Comparison of ENCODE assay signal across 8 cellular contexts in genomic region chr5:91219141-91219802, GRCh38.
DNase-seq lines count a peak whose midpoint lies in the region; ATAC-seq and TF ChIP-seq lines count a peak whose summit lies in the region.

No MANE protein-coding gene starts in this region.

- TF ChIP-seq CTCF in C4-2B (conservative IDR thresholded peaks at IDR 0.05) = no peak

- H3K4ac ChIP-seq in neuronal stem cell (ENCODE audit: low read length) = no peak overlapping the region

- H4K8ac ChIP-seq in neuronal stem cell (ENCODE audit: low read depth, low read length) = no peak overlapping the region

- no peak overlapping the region for H4K91ac ChIP-seq in neuronal stem cell (ENCODE audit: low read depth, low read length, poor library complexity)

- H3K27ac ChIP-seq in C4-2B = peak overlapping the region; percentile 61; the same call in 1 of the 2 replicates
- H3K27ac ChIP-seq in epithelial cell of prostate = peak overlapping the region; percentile 55
- H3K27ac ChIP-seq in neuronal stem cell (replicated peaks; ENCODE audit: low read length) = no peak overlapping the region

- H2BK120ac ChIP-seq in neuronal stem cell (ENCODE audit: low read depth, low read length) = no peak overlapping the region

- no peak for ATAC-seq in GM18519 (IDR thresholded peaks at IDR 0.05; ENCODE audit: low FRiP score, unreplicated experiment)
- no peak for ATAC-seq in HG03442 (IDR thresholded peaks at IDR 0.05; ENCODE audit: unreplicated experiment)
- no peak for ATAC-seq in GM18870 (IDR thresholded peaks at IDR 0.05; ENCODE audit: unreplicated experiment)

- H3K9me3 ChIP-seq in neuronal stem cell (replicated peaks in 1 of 2; ENCODE audit: control insufficient read depth in 2 of 2, insufficient read depth in 1 of 2, low read depth in 1 of 2, low read length in 2 of 2) = no peaks in the 10 kb centered on the region

- no peaks in the 10 kb centered on the region for H3K79me1 ChIP-seq in neuronal stem cell (ENCODE audit: low read depth, low read length)

- H2AK5ac ChIP-seq in neuronal stem cell (ENCODE audit: low read depth, low read length) = no peak overlapping the region

- H3K23ac ChIP-seq in neuronal stem cell (ENCODE audit: low read depth, low read length, poor library complexity) = no peak overlapping the region

- DNase-seq in NCI-H2029 treated with DMSO at 0.1 percent for 48 hours (lab: John Stamatoyannopoulos, UW) (peak; percentile 22), epithelial cell of prostate (ENCODE audit: low read depth, low spot score) (peak; percentile 91), neuronal stem cell (ENCODE audit: low spot score) (no peak), retina (no peak)

- H2AFZ ChIP-seq in neuronal stem cell (ENCODE audit: low read length) = peak overlapping the region; percentile 78

- H3K18ac ChIP-seq in neuronal stem cell (ENCODE audit: low read length) = no peak overlapping the region

- H3K36me3 ChIP-seq in neuronal stem cell (replicated peaks in 1 of 2; ENCODE audit: control insufficient read depth in 2 of 2, insufficient read depth in 2 of 2, low read length in 2 of 2) = no peaks in the 10 kb centered on the region

- H2BK5ac ChIP-seq in neuronal stem cell (ENCODE audit: low read length) = no peak overlapping the region

- no peak overlapping the region for H2BK12ac ChIP-seq in neuronal stem cell (ENCODE audit: low read length)

- no peak overlapping the region for H3K4me3 ChIP-seq in neuronal stem cell (ENCODE audit: low read length in 2 of 2)

- H3K14ac ChIP-seq in neuronal stem cell (ENCODE audit: low read length) = no peak overlapping the region

- no peak overlapping the region for H3K4me2 ChIP-seq in neuronal stem cell (ENCODE audit: insufficient read depth, low read length, poor library complexity, severe bottlenecking)

- H3K9ac ChIP-seq in neuronal stem cell (ENCODE audit: low read depth, low read length, poor library complexity) = no peak overlapping the region

- no peak overlapping the region for H2BK15ac ChIP-seq in neuronal stem cell (ENCODE audit: low read length)

- H3K27me3 ChIP-seq in neuronal stem cell (ENCODE audit: control insufficient read depth in 3 of 3, insufficient read depth in 3 of 3, low read depth in 1 of 3, low read length in 3 of 3) = no peaks in the 10 kb centered on the region

- H3K4me1 ChIP-seq in neuronal stem cell (ENCODE audit: control insufficient read depth in 2 of 2, insufficient read depth in 1 of 2, low read depth in 1 of 2, low read length in 2 of 2) = peaks cover 0 to 6% of the 10 kb centered on the region in 2 donors

- WGBS in neuronal stem cell (ENCODE audit: extremely low coverage in 2 of 2, insufficient read length in 2 of 2, insufficient replicate concordance in 1 of 2), 2 donors = no CpG with 5 or more reads among the region's 4 CpGs

Comparison
In these comparisons a context has a peak if more than half of its experiments do, and no peak if none do; other contexts are left out.
1. DNase-seq: peak in NCI-H2029 treated with DMSO at 0.1 percent for 48 hours (single experiment) and epithelial cell of prostate (single experiment); none in neuronal stem cell (single experiment) and retina (single experiment).